22 cellular contexts compared by ENCODE assay signal in genomic region chr4:11624370-11624769, GRCh38.
A peak's percentile ranks its signal among the peaks of the same experiment; 100 is the strongest.
DNase-seq lines count a peak whose midpoint lies in the region; ATAC-seq, FAIRE-seq and TF ChIP-seq lines count a peak whose summit lies in the region.
"Had no signal": no experiment of that assay in that cellular context is flagged by ENCODE, and none has a peak within 500 bp of the region (broad histone marks: within the 10 kb centered on the region; RNA-seq: fewer than 3 reads in every experiment).

No MANE protein-coding gene starts in this region.

- H3K4me2 ChIP-seq in A549: no peak overlapping the region
- H3K4me2 ChIP-seq: smooth muscle cell had no signal

- H3K9me3 ChIP-seq in A549 (no peaks in the 10 kb centered on the region), vagina (no peaks in the 10 kb centered on the region)
- H3K9me3 ChIP-seq: HAP-1, MG63, neutrophil, suprapubic skin had no signal

- no peak for TF ChIP-seq EP300 in A549 (IDR thresholded peaks at IDR 0.05)

- 11% methylated on average over 2 of the region's 2 CpGs for WGBS in A549 (ENCODE audit: missing lambda C conversion rate)

- no peak for DNase-seq in A549 (ENCODE audit: low read depth in 1 of 2, low spot score in 1 of 2)
- peak; percentile 36 for DNase-seq in LoVo (ENCODE audit: low spot score)
- peak; percentile 95 for DNase-seq in epithelial cell of esophagus (ENCODE audit: low read depth)
- no peak for DNase-seq in left colon
- no peak for DNase-seq in SIG-M5 treated with dmso at 0.1 percent for 504 hours (lab: John Stamatoyannopoulos, UW; ENCODE audit: unreplicated experiment)
- DNase-seq in pons (ENCODE audit: low spot score): no peak
- no peak for DNase-seq in vagina (ENCODE audit: extremely low spot score in 2 of 2)
- DNase-seq: activated CD4-positive, alpha-beta T cell treated with anti-CD3 and anti-CD28 coated beads for 1 hour; activated effector memory CD4-positive, alpha-beta T cell treated with Interleukin-2 at 50 U/mL for 16 hours; effector memory CD8-positive, alpha-beta T cell; MG63; SIG-M5; stimulated activated CD4-positive, alpha-beta T cell treated with anti-CD3 and anti-CD28 coated beads, Interleukin-2, amount 100 ng/mL, for 48 hours had no signal

- POLR2A ChIA-PET in A549 (lab: Yijun Ruan, JAX): no interaction called here

- H3K4me1 ChIP-seq in A549: peaks cover 24% of the 10 kb centered on the region
- H3K4me1 ChIP-seq in vagina: no peaks in the 10 kb centered on the region
- H3K4me1 ChIP-seq: HAP-1 had no signal

- intact Hi-C loops in left colon (cut with DNase I, micrococcal nuclease) (no loop called here), vagina (cut with DNase I) (no loop called here)

- TF ChIP-seq CTCF in A549 (IDR thresholded peaks at IDR 0.05) (no peak), epithelial cell of esophagus (IDR thresholded peaks at IDR 0.05; ENCODE audit: insufficient read depth, low read depth, low read length, missing control alignments) (no peak), vagina (IDR thresholded peaks at IDR 0.05) (no peak)

- TF ChIP-seq POLR2A in A549 (IDR thresholded peaks at IDR 0.05; ENCODE audit: low read length) (no peak), vagina (IDR thresholded peaks at IDR 0.05) (no peak)

- CTCF ChIA-PET in A549 (lab: Yijun Ruan, JAX): interaction anchor here (0.7 to 1.1 kb wide), 2 partner anchors 8 to 135 kb away, joined by 3 to 4 read pairs; no protein-coding TSS in a partner anchor

- H3K36me3 ChIP-seq in vagina: no peaks in the 10 kb centered on the region
- H3K36me3 ChIP-seq: HAP-1, MG63, neutrophil, suprapubic skin had no signal

- ATAC-seq in A549 (no peak), left colon (peak; percentile 26), GM21515 (IDR thresholded peaks at IDR 0.05; ENCODE audit: unreplicated experiment) (no peak)
- ATAC-seq: activated CD8-positive, alpha-beta T cell treated with anti-CD3 and anti-CD28 coated beads for 36 hours; effector memory CD8-positive, alpha-beta T cell; stimulated activated memory B cell treated with anti-CD40 and anti-IgM and Interleukin-4, amounts not matched to agents 10 μg/mL and 1 μg/mL and 100 μg/mL, for 72 hours had no signal

- no peak for TF ChIP-seq RAD21 in A549 (conservative IDR thresholded peaks at IDR 0.05 in 1 of 2, IDR thresholded peaks at IDR 0.05 in 1 of 2)

- FAIRE-seq in A549 (lab: Jason Lieb, UNC): no peak
- FAIRE-seq: GM12891, TTC549 had no signal

- H3K27ac ChIP-seq in A549: peak overlapping the region; percentile 30 to 40; a peak in 4 of 6 replicates
- no peak overlapping the region for H3K27ac ChIP-seq in vagina
- H3K27ac ChIP-seq: neutrophil, suprapubic skin had no signal

- H3K4me3 ChIP-seq in A549 (no peak overlapping the region), epithelial cell of esophagus (ENCODE audit: low read length) (no peak overlapping the region), vagina (no peak overlapping the region)
- H3K4me3 ChIP-seq: HAP-1, MG63, smooth muscle cell, suprapubic skin had no signal

- H3K27me3 ChIP-seq in vagina: no peaks in the 10 kb centered on the region
- H3K27me3 ChIP-seq: MG63, neutrophil, suprapubic skin had no signal

TF ChIP-seq in A549, 52 proteins besides CTCF, POLR2A, EP300 and RAD21:
- no peak for TF ChIP-seq POLR2AphosphoS2 (conservative IDR thresholded peaks at IDR 0.05; ENCODE audit: low read length)

Comparison
In these comparisons a context has a peak if more than half of its experiments do, and no peak if none do; other contexts are left out.
1. DNase-seq: peak in LoVo (single experiment) and epithelial cell of esophagus (single experiment); none in A549 (0 of 2), left colon (0 of 2), SIG-M5 treated with dmso at 0.1 percent for 504 hours (single experiment), pons (single experiment) and vagina (0 of 2).